In genomic region chr6:111540971-111541719, GRCh38 we compare ENCODE assay signal across 11 cellular contexts. TPM values are rescaled to one million over a fixed set of nuclear protein-coding genes. Genes with fewer than 3 reads are reported as not detected.
A peak's percentile ranks its signal among the peaks of the same experiment; 100 is the strongest.
DNase-seq lines count a peak whose midpoint lies in the region; ATAC-seq lines count a peak whose summit lies in the region.
"Had no signal": no experiment of that assay in that cellular context is flagged by ENCODE, and none has a peak within 500 bp of the region (broad histone marks: within the 10 kb centered on the region; RNA-seq: fewer than 3 reads in every experiment).

No MANE protein-coding gene starts in this region.

- no peaks in the 10 kb centered on the region for H3K9me3 ChIP-seq in mesodermal cell (ENCODE audit: control insufficient read depth, low read length)
- H3K9me3 ChIP-seq: right lobe of liver had no signal

- peaks cover 24% of the 10 kb centered on the region for H3K4me1 ChIP-seq in mesodermal cell (ENCODE audit: control insufficient read depth, insufficient read depth, low read length, poor library complexity, severe bottlenecking)
- H3K4me1 ChIP-seq: right lobe of liver had no signal

- DNase-seq in DMS153 treated with DMSO at 0.1 percent for 48 hours (lab: John Stamatoyannopoulos, UW; ENCODE audit: unreplicated experiment) (peak; percentile 79), NCI-H1436 treated with DMSO at 0.1 percent for 48 hours (lab: John Stamatoyannopoulos, UW) (peak; percentile 37), caudate nucleus (lab: John Stamatoyannopoulos, UW) (peak in 6 of 61 donors; percentile 12 to 43 (median 24)), mesenteric fat pad (ENCODE audit: low spot score) (no peak)
- no peak for DNase-seq in stimulated activated CD8-positive, alpha-beta memory T cell treated with anti-CD3 and anti-CD28 coated beads, Interleukin-4, amount 100 ng/mL, for 48 hours
- no peak for DNase-seq in effector CD8-positive, alpha-beta T cell (lab: John Stamatoyannopoulos, UW)
- DNase-seq: CD4-positive, CD25-positive, alpha-beta regulatory T cell; NCI-H446; right lobe of liver had no signal

- WGBS in mesodermal cell (ENCODE audit: insufficient coverage in 2 of 2), 2 experiments: 55 to 77% methylated on average over 7 to 9 of the region's 9 CpGs

- H3K4me3 ChIP-seq in mesodermal cell (ENCODE audit: extremely low read depth, insufficient read depth, low read length, poor library complexity, severe bottlenecking): no peak overlapping the region
- H3K4me3 ChIP-seq: right lobe of liver had no signal

- H3K27ac ChIP-seq in caudate nucleus (ENCODE audit: low read depth, low read length): peak overlapping the region; percentile 46
- H3K27ac ChIP-seq in mesodermal cell (ENCODE audit: low read depth, low read length, severe bottlenecking): peak overlapping the region; percentile 74
- H3K27ac ChIP-seq: right lobe of liver had no signal

- H3K36me3 ChIP-seq in mesodermal cell (ENCODE audit: control insufficient read depth, insufficient read depth, low read length): no peaks in the 10 kb centered on the region
- H3K36me3 ChIP-seq: right lobe of liver had no signal

- ATAC-seq in GM21576 (IDR thresholded peaks at IDR 0.05; ENCODE audit: unreplicated experiment): no peak

RNA-seq across cellular contexts. Expression of gene REV3L, which starts 58.1 kb away (rescaled TPM):
- 7.4 TPM for polyA plus RNA-seq in mesodermal cell (2013, experiment 1 of 2)
- 7.8 TPM for polyA plus RNA-seq in mesodermal cell (2013, experiment 2 of 2)
- total RNA-seq in mesenteric fat pad: 63.7 TPM

Comparison
In these comparisons a context has a peak if more than half of its experiments do, and no peak if none do; other contexts are left out.
1. DNase-seq: peak in DMS153 treated with DMSO at 0.1 percent for 48 hours (single experiment) and NCI-H1436 treated with DMSO at 0.1 percent for 48 hours (single experiment); none in mesenteric fat pad (single experiment), stimulated activated CD8-positive, alpha-beta memory T cell treated with anti-CD3 and anti-CD28 coated beads, Interleukin-4, amount 100 ng/mL, for 48 hours (single experiment) and effector CD8-positive, alpha-beta T cell (single experiment).